ENCODE assay signal across 22 cellular contexts in the genomic region with DNA sequence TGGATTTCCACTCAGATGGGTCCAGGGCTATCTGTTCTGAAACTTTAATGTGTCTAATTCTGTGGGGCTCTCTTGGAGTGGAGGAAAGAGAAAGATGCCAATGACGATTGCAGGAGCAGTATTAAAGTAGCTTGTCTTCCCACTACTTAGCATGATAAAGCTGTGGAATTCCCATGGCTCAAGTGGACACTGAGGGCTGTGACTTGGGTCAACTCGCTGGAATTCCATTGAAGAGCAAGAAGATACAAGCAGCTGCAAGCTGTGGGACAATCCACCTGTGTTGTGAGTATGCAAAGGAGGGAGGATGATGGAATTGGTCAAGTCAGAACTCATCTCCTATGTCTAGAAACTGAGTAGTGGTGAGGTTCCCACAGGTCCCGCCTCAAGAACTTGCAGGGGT.
"Had no signal": no experiment of that assay in that cellular context is flagged by ENCODE, and none has a peak within 500 bp of the region (broad histone marks: within the 10 kb centered on the region; RNA-seq: fewer than 3 reads in every experiment).

No MANE protein-coding gene starts in this region.

- H3K4me3 ChIP-seq: coronary artery, dorsolateral prefrontal cortex, esophagus muscularis mucosa, gastroesophageal sphincter, heart left ventricle, left lung, lower lobe of right lung had no signal

- H3K36me3 ChIP-seq: esophagus muscularis mucosa, gastroesophageal sphincter, heart left ventricle, left lung, lower lobe of right lung had no signal

- FAIRE-seq: colon, endothelial cell of umbilical vein, frontal cortex, islet of Langerhans, keratinocyte had no signal

- DNase-seq: dermis blood vessel endothelial cell; dorsolateral prefrontal cortex; effector CD4-positive, alpha-beta T cell; effector memory CD4-positive, alpha-beta T cell; foreskin keratinocyte; heart left ventricle; hippocampal formation; immature natural killer cell; left cardiac atrium; left lung; left ventricle myocardium superior; lower lobe of right lung; mesenchymal stem cell; midbrain had no signal

- H3K36me3 Mint-ChIP-seq: immature natural killer cell had no signal

- H3K4me1 ChIP-seq: esophagus muscularis mucosa, foreskin keratinocyte, gastroesophageal sphincter, heart left ventricle, left lung, lower lobe of right lung had no signal

- H3K27me3 ChIP-seq: esophagus muscularis mucosa, foreskin keratinocyte, heart left ventricle, left lung had no signal

- H3K4me1 Mint-ChIP-seq: immature natural killer cell had no signal

- H3K27ac Mint-ChIP-seq: immature natural killer cell had no signal

- H3K4me3 Mint-ChIP-seq: immature natural killer cell had no signal

- ATAC-seq: foreskin keratinocyte, gastroesophageal sphincter, heart left ventricle, left cardiac atrium, left lung, left ventricle myocardium superior, lower lobe of right lung had no signal

- H3K9me3 ChIP-seq: lower lobe of right lung had no signal

- H3K27ac ChIP-seq: coronary artery, dorsolateral prefrontal cortex, esophagus muscularis mucosa, foreskin keratinocyte, gastroesophageal sphincter, heart left ventricle, left lung, lower lobe of right lung had no signal
